In the genomic region with DNA sequence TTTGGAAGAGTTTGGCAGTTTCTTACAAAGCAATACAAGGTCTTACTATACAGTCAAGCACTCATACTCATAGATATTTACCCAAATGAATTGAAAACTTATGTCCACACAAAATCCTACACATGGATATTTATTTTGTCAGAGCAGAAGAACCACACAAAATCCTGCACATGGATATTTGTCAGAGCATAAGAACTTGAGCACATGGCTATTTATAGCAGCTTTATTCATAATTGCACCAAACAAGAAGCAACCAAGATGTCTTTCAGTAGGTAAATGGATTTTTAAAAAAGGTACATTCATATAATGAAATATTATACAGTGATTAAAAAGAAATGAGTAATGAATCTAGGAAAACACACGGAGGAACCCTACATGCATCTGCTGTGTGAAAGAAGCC, we compare ENCODE assay signal across 23 cellular contexts.
"Had no signal": no experiment of that assay in that cellular context is flagged by ENCODE, and none has a peak within 500 bp of the region (broad histone marks: within the 10 kb centered on the region; RNA-seq: fewer than 3 reads in every experiment).

No MANE protein-coding gene starts in this region.

- H3K4me3 Mint-ChIP-seq: mesothelial cell of epicardium; naive thymus-derived CD4-positive, alpha-beta T cell; natural killer cell treated with Interleukin-12 subunit alpha and Interleukin-12 subunit beta and Interleukin-15 and Interleukin-18, amount 100 ng/mL, for 72 hours; stimulated activated memory B cell treated with anti-CD40 and anti-IgM and Interleukin-4, amounts not matched to agents 10 μg/mL and 1 μg/mL and 100 μg/mL, for 72 hours; stimulated activated naive CD8-positive, alpha-beta T cell treated with anti-CD3 and anti-CD28 coated beads, Interleukin-15, amount 100 ng/mL, for 72 hours; type B pancreatic cell had no signal

- H3K4me1 Mint-ChIP-seq: mesothelial cell of epicardium; naive thymus-derived CD4-positive, alpha-beta T cell; stimulated activated naive CD8-positive, alpha-beta T cell treated with anti-CD3 and anti-CD28 coated beads, Interleukin-15, amount 100 ng/mL, for 72 hours had no signal

- H2AFZ ChIP-seq: hepatocyte had no signal

- H3K27ac Mint-ChIP-seq: mesothelial cell of epicardium; naive thymus-derived CD4-positive, alpha-beta T cell; natural killer cell treated with Interleukin-12 subunit alpha and Interleukin-12 subunit beta and Interleukin-15 and Interleukin-18, amount 100 ng/mL, for 72 hours; progenitor cell of endocrine pancreas; stimulated activated memory B cell treated with anti-CD40 and anti-IgM and Interleukin-4, amounts not matched to agents 10 μg/mL and 1 μg/mL and 100 μg/mL, for 72 hours; stimulated activated naive CD8-positive, alpha-beta T cell treated with anti-CD3 and anti-CD28 coated beads, Interleukin-15, amount 100 ng/mL, for 72 hours; type B pancreatic cell had no signal

- H3K4me2 ChIP-seq: hepatocyte had no signal

- H3K9me3 Mint-ChIP-seq: type B pancreatic cell had no signal

- H3K27ac ChIP-seq: hepatocyte, left ventricle myocardium inferior, ovary, spleen, tibial nerve, vagina had no signal

- H3K36me3 ChIP-seq: ovary, vagina had no signal

- H3K9me3 ChIP-seq: ovary, spleen, vagina had no signal

- DNase-seq: islet precursor cell; left ventricle myocardium inferior; mesendoderm; naive thymus-derived CD4-positive, alpha-beta T cell; ovary; retina; right cardiac atrium; small intestine; spleen; stimulated activated CD4-positive, alpha-beta T cell treated with anti-CD3 and anti-CD28 coated beads, Interleukin-4, amount 100 ng/mL, for 24 hours; stimulated activated naive CD4-positive, alpha-beta T cell treated with Interleukin-2 at 50 U/mL for 16 hours; stimulated activated naive CD8-positive, alpha-beta T cell treated with anti-CD3 and anti-CD28 coated beads, Interleukin-15, amount 100 ng/mL, for 72 hours; substantia nigra had no signal

- ATAC-seq: naive thymus-derived CD4-positive, alpha-beta T cell; natural killer cell treated with Interleukin-12 subunit alpha and Interleukin-12 subunit beta and Interleukin-15 and Interleukin-18, amount 100 ng/mL, for 72 hours; right cardiac atrium; sciatic nerve; stimulated activated memory B cell treated with anti-CD40 and anti-IgM and Interleukin-4, amounts not matched to agents 10 μg/mL and 1 μg/mL and 100 μg/mL, for 72 hours; stimulated activated naive CD8-positive, alpha-beta T cell treated with anti-CD3 and anti-CD28 coated beads, Interleukin-15, amount 100 ng/mL, for 72 hours had no signal

- H3K27me3 Mint-ChIP-seq: naive thymus-derived CD4-positive, alpha-beta T cell; natural killer cell treated with Interleukin-12 subunit alpha and Interleukin-12 subunit beta and Interleukin-15 and Interleukin-18, amount 100 ng/mL, for 72 hours; stimulated activated memory B cell treated with anti-CD40 and anti-IgM and Interleukin-4, amounts not matched to agents 10 μg/mL and 1 μg/mL and 100 μg/mL, for 72 hours; stimulated activated naive CD8-positive, alpha-beta T cell treated with anti-CD3 and anti-CD28 coated beads, Interleukin-15, amount 100 ng/mL, for 72 hours had no signal

- H3K27me3 ChIP-seq: hepatocyte, ovary, spleen, tibial nerve, vagina had no signal

- H3K4me3 ChIP-seq: hepatocyte, left ventricle myocardium inferior, lung, ovary, spleen, tibial nerve, vagina had no signal

- H3K4me1 ChIP-seq: left ventricle myocardium inferior, spleen, tibial nerve, vagina had no signal
